8 cellular contexts compared by ENCODE assay signal in the genomic region with DNA sequence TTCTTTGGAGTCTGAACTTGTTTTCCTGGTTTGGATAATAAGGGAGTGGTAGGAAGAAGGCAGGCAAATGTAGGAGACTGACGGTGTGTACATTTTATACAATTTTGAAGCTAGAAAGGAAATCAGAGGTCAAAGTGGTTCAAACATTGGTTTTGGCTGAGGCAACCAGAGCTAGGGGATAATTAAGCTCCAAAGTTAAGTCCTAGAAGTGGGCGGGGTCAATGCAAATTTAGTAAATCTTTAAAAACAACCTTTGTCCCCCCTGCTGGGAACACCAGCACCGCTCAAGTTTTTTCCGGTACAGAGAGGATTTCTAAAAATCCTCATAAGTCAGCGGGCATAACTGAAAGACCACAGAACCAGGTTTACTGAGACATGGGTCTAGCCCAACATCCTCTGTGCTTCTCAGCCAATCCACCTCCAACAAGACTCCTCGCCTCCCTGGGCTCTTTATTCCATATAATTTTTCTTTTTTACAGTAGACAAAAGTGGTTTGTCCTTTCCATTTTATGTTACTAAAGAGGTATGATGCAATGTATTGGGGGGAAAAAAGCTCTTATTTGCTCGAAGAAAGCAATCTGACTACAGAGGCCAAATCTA. TPM values are rescaled to one million over a fixed set of nuclear protein-coding genes. Genes with fewer than 3 reads are reported as not detected.
DNase-seq lines count a peak whose midpoint lies in the region; ATAC-seq and TF ChIP-seq lines count a peak whose summit lies in the region.

No MANE protein-coding gene starts in this region.

- H3K27ac Mint-ChIP-seq in effector memory CD8-positive, alpha-beta T cell = peak overlapping the region; percentile 93 to 95

- no peaks in the 10 kb centered on the region for H3K36me3 ChIP-seq in muscle layer of colon (ENCODE audit: insufficient read depth, low read length)

- peaks cover 26% of the 10 kb centered on the region for H3K4me1 ChIP-seq in muscle layer of colon (ENCODE audit: insufficient read depth, low read length)

- no peaks in the 10 kb centered on the region for H3K27me3 Mint-ChIP-seq in effector memory CD8-positive, alpha-beta T cell

- H3K9me3 ChIP-seq in muscle layer of colon (ENCODE audit: low read length) = no peaks in the 10 kb centered on the region

- H3K36me3 Mint-ChIP-seq in effector memory CD8-positive, alpha-beta T cell (ENCODE audit: insufficient read depth) = peaks cover 44% of the 10 kb centered on the region

- H3K4me1 Mint-ChIP-seq in effector memory CD8-positive, alpha-beta T cell (ENCODE audit: low read depth in 2 of 2) = peaks cover 38 to 56% of the 10 kb centered on the region in 2 donors

- H3K27ac ChIP-seq in C4-2B (peak overlapping the region; percentile 94; the same call in 1 of the 2 replicates), muscle layer of colon (ENCODE audit: low read depth, low read length) (no peak overlapping the region)

- no peaks in the 10 kb centered on the region for H3K9me3 Mint-ChIP-seq in effector memory CD8-positive, alpha-beta T cell

- TF ChIP-seq CTCF in C4-2B (conservative IDR thresholded peaks at IDR 0.05) = no peak

- peak overlapping the region; percentile 72 to 78 for H3K4me3 ChIP-seq in muscle layer of colon (ENCODE audit: low read depth in 1 of 2, low read length in 2 of 2)

- ATAC-seq in GM21786 (IDR thresholded peaks at IDR 0.05; ENCODE audit: unreplicated experiment) = peak; percentile 18
- ATAC-seq in effector memory CD8-positive, alpha-beta T cell (replicated peaks) = no peak
- no peak for ATAC-seq in HG03457 (IDR thresholded peaks at IDR 0.05; ENCODE audit: unreplicated experiment)
- no peak for ATAC-seq in HG02938 (IDR thresholded peaks at IDR 0.05; ENCODE audit: unreplicated experiment)

- H3K4me3 Mint-ChIP-seq in effector memory CD8-positive, alpha-beta T cell = peak overlapping the region; percentile 92

- peak overlapping the region; percentile 27 for H3K9ac ChIP-seq in muscle layer of colon (ENCODE audit: low read length)

- DNase-seq in T follicular helper cell (ENCODE audit: low read depth) (peak; percentile 3), HT-29 (ENCODE audit: low spot score) (no peak)
- DNase-seq in effector memory CD8-positive, alpha-beta T cell = peak in 2 of 3 experiments; percentile 15 to 18

- no peaks in the 10 kb centered on the region for H3K27me3 ChIP-seq in muscle layer of colon (ENCODE audit: control insufficient read depth in 1 of 2, insufficient read depth in 2 of 2, low read length in 2 of 2)

RNA-seq across cellular contexts. Expression of a gene that starts 1.7 kb away (rescaled TPM):
- total RNA-seq in HT-29 (2014; rRNA removed; shearing (Covaris generic)) = 114 and 127 TPM in 2 replicates

RNA-seq across cellular contexts. Expression of a gene that starts 2.0 kb away (rescaled TPM):
- 18.1 and 18.6 TPM in 2 replicates for total RNA-seq in HT-29 (2014; rRNA removed; shearing (Covaris generic))
